Comparison of ENCODE assay signal across 8 cellular contexts in the genomic region with DNA sequence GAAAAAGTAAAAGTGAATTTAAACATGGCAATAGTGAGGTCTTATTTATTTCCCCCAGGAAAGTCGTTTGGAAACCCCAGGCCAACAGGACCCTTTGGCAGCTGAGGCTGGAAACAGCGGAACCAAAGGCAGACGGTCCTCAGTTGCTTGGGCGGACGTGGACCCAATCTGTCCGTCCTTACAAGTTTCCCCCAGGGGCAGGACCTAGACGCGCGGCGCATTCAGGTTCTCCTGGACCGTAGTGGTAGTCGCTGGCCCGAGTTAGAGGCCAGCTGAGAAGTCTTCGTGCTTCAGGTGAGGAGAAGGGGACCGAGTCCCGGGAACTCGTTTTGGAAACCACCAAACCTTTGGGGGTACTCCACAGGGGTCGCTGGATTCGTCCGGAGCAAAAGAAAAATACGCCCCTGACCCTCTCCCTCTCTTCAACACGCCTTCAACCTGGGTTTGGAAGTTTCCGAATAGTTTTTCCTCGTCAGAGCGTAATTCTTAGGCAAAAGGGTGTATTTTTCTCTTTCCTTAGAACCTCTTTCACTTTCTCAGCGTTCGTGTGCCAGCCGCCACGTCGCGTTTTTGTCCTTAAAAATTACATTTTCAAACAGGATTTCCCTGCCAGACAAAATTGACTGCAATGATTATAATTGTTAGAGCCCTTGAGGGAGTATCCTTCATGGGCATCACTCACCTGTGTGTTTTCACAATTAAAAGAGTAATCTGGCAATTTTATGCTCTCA. TPM values are rescaled to one million over a fixed set of nuclear protein-coding genes. Genes with fewer than 3 reads are reported as not detected.
A peak's percentile ranks its signal among the peaks of the same experiment; 100 is the strongest.
DNase-seq lines count a peak whose midpoint lies in the region; ATAC-seq and TF ChIP-seq lines count a peak whose summit lies in the region.

No MANE protein-coding gene starts in this region.

- TF ChIP-seq POLR2A in GM18951 (IDR thresholded peaks at IDR 0.05; ENCODE audit: extremely low read depth, insufficient read depth, insufficient read length) (peak; percentile 70), lower leg skin (IDR thresholded peaks at IDR 0.05) (no peak)

- intact Hi-C loops in dorsolateral prefrontal cortex (cut with DNase I) = no loop called here
- intact Hi-C loops in lower leg skin (cut with DNase I; ENCODE audit: low total_unique reads) = no loop called here

- in situ Hi-C loops in GM18951 (cut with MboI; ENCODE audit: low sequenced_read_pairs, unreplicated experiment) = no loop called here

- peak overlapping the region in 50 of 59 donors; percentile 5 to 87 (median 59) for H3K27ac ChIP-seq in dorsolateral prefrontal cortex

- DNase-seq in AML-193 (lab: John Stamatoyannopoulos, UW) (peak; percentile 26 to 53), NCI-H524 treated with DMSO at 0.1 percent for 48 hours (lab: John Stamatoyannopoulos, UW) (peak; percentile 11), dorsolateral prefrontal cortex (peak; percentile 33 to 79 (median 59)), lower leg skin (ENCODE audit: low spot score in 2 of 2) (peak; percentile 64 to 95)
- DNase-seq in activated CD4-positive, alpha-beta T cell treated with anti-CD3 and anti-CD28 coated beads, Interleukin-2, amount 50 U/mL, for 24 hours (ENCODE audit: low read depth in 1 of 2, low spot score in 1 of 2) = peak; percentile 30 to 60
- DNase-seq in stimulated activated CD4-positive, alpha-beta T cell treated with anti-CD3 and anti-CD28 coated beads, Interleukin-4, amount 100 ng/mL, for 24 hours = peak; percentile 70

- peak; percentile 19 for ATAC-seq in HG03280 (IDR thresholded peaks at IDR 0.05; ENCODE audit: unreplicated experiment)

- no peaks in the 10 kb centered on the region for H3K27me3 ChIP-seq in dorsolateral prefrontal cortex

- TF ChIP-seq CTCF in dorsolateral prefrontal cortex (IDR thresholded peaks at IDR 0.05 in 54 of 56, conservative IDR thresholded peaks at IDR 0.05 in 2 of 56; ENCODE audit: low read depth in 1 of 56, partially characterized antibody in 56 of 56) = peak in 15 of 56 donors; percentile 3 to 35 (median 24)
- no peak for TF ChIP-seq CTCF in lower leg skin (IDR thresholded peaks at IDR 0.05)

- WGBS in lower leg skin, 2 donors = 0% methylated on average over 31 of the region's 31 CpGs

- H3K4me3 ChIP-seq in dorsolateral prefrontal cortex (peak overlapping the region; percentile 46 to 87 (median 76)), lower leg skin (ENCODE audit: low read depth, poor library complexity, severe bottlenecking) (peak overlapping the region; percentile 38)

RNA-seq across cellular contexts. Expression of a gene that starts 2.1 kb away (rescaled TPM):
- total RNA-seq in dorsolateral prefrontal cortex (10 to 100 TPM; 15.3 to 30.0 (median 22.2) TPM), lower leg skin (10 to 100 TPM in 1 of 4 donors, 1 to 10 TPM in 3; 5.4 to 12.9 (median 8.5) TPM)

RNA-seq across cellular contexts. Expression of a gene that starts 2.3 kb away (rescaled TPM):
- total RNA-seq in dorsolateral prefrontal cortex (1 to 10 TPM in 5 of 120 experiments, under 1 TPM in 84, not detected in 31; 0.11 to 1.7 (median 0.39) TPM), lower leg skin (1 to 10 TPM in 2 of 4 donors, under 1 TPM in 2; 0.38 to 1.5 (median 1.1) TPM)

Comparison
In these comparisons a context has a peak if more than half of its experiments do, and no peak if none do; other contexts are left out.
1. Peak in every context shown above with its lines: DNase-seq, ATAC-seq, H3K4me3 ChIP-seq and H3K27ac ChIP-seq.
2. DNase-seq: peak in every context shown above with its lines; median percentile 80 in lower leg skin; 70 in stimulated activated CD4-positive, alpha-beta T cell treated with anti-CD3 and anti-CD28 coated beads, Interleukin-4, amount 100 ng/mL, for 24 hours; 59 in dorsolateral prefrontal cortex; 45 in activated CD4-positive, alpha-beta T cell treated with anti-CD3 and anti-CD28 coated beads, Interleukin-2, amount 50 U/mL, for 24 hours; 40 in AML-193; 11 in NCI-H524 treated with DMSO at 0.1 percent for 48 hours.